Comparison of ENCODE assay signal across 11 cellular contexts in genomic region chrX:146956760-146957159, GRCh38.
"Had no signal": no experiment of that assay in that cellular context is flagged by ENCODE, and none has a peak within 500 bp of the region (broad histone marks: within the 10 kb centered on the region; RNA-seq: fewer than 3 reads in every experiment).

No MANE protein-coding gene starts in this region.

- H3K4me1 ChIP-seq: HAP-1 had no signal

- H3K4me3 Mint-ChIP-seq: GM23338, H9, HFFc6 had no signal

- H3K9ac ChIP-seq: GM23248 had no signal

- H2AFZ ChIP-seq: GM23248, GM23338 had no signal

- H3K4me3 ChIP-seq: GM23248, GM23338, HAP-1 had no signal

- FAIRE-seq: H1, H54 had no signal

- H3K4me2 ChIP-seq: GM23338 had no signal

- DNase-seq: GM23248, GOT3, H7, H9, HCEC 1CT, HFFc6 had no signal

- H3K36me3 ChIP-seq: HAP-1 had no signal

- H3K27ac ChIP-seq: GM23248 had no signal

- ATAC-seq: GM23338, HCT116 had no signal

- H3K27ac Mint-ChIP-seq: GM23338, H9, HFFc6 had no signal

- H3K4me1 Mint-ChIP-seq: GM23338, H9 had no signal
